In the genomic region with DNA sequence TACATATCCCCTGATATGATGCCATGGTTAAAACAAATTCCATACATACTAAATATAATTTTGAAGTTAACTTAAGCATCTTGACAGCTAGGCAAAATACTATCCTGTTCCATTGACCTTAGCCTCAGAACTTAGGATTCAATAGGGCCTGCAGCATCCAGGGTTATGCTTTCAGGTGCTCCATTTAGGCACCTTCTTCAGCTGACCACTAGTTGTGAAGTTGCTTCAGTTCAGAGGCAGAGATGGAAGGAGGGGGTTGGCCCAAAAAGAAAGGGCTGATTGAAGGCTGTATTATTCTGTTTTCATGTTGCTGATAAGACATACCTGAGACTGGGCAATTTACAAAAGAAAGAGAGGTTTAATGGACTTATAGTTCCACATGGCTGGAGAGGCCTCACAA, we compare ENCODE assay signal across 2 cellular contexts.
TF ChIP-seq lines count a peak whose summit lies in the region.

No MANE protein-coding gene starts in this region.

TF ChIP-seq in HepG2, 621 proteins besides CTCF, POLR2A, EP300 and RAD21 (continues in another document):
- TF ChIP-seq, protein P1, sequence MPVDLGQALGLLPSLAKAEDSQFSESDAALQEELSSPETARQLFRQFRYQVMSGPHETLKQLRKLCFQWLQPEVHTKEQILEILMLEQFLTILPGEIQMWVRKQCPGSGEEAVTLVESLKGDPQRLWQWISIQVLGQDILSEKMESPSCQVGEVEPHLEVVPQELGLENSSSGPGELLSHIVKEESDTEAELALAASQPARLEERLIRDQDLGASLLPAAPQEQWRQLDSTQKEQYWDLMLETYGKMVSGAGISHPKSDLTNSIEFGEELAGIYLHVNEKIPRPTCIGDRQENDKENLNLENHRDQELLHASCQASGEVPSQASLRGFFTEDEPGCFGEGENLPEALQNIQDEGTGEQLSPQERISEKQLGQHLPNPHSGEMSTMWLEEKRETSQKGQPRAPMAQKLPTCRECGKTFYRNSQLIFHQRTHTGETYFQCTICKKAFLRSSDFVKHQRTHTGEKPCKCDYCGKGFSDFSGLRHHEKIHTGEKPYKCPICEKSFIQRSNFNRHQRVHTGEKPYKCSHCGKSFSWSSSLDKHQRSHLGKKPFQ (CRISPR knock-in tag; IDR thresholded peaks at IDR 0.05; ENCODE audit: insufficient replicate concordance), result no peak
- TF ChIP-seq, protein P2, sequence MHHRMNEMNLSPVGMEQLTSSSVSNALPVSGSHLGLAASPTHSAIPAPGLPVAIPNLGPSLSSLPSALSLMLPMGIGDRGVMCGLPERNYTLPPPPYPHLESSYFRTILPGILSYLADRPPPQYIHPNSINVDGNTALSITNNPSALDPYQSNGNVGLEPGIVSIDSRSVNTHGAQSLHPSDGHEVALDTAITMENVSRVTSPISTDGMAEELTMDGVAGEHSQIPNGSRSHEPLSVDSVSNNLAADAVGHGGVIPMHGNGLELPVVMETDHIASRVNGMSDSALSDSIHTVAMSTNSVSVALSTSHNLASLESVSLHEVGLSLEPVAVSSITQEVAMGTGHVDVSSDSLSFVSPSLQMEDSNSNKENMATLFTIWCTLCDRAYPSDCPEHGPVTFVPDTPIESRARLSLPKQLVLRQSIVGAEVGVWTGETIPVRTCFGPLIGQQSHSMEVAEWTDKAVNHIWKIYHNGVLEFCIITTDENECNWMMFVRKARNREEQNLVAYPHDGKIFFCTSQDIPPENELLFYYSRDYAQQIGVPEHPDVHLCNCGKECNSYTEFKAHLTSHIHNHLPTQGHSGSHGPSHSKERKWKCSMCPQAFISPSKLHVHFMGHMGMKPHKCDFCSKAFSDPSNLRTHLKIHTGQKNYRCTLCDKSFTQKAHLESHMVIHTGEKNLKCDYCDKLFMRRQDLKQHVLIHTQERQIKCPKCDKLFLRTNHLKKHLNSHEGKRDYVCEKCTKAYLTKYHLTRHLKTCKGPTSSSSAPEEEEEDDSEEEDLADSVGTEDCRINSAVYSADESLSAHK (CRISPR knock-in tag; IDR thresholded peaks at IDR 0.05; ENCODE audit: borderline replicate concordance), result no peak
- TF ChIP-seq MTF1 (CRISPR knock-in tag; IDR thresholded peaks at IDR 0.05) (no peak), ZZZ3 (CRISPR knock-in tag; IDR thresholded peaks at IDR 0.05; ENCODE audit: borderline replicate concordance) (no peak), HDAC1 (CRISPR knock-in tag; IDR thresholded peaks at IDR 0.05) (no peak), GTF3A (CRISPR knock-in tag; conservative IDR thresholded peaks at IDR 0.05) (no peak), REPIN1 (CRISPR knock-in tag; IDR thresholded peaks at IDR 0.05; ENCODE audit: borderline replicate concordance, low read depth) (no peak), ZNF607 (CRISPR knock-in tag; IDR thresholded peaks at IDR 0.05; ENCODE audit: borderline replicate concordance) (no peak), ZMAT3 (CRISPR knock-in tag; conservative IDR thresholded peaks at IDR 0.05) (no peak), PHF21A (CRISPR knock-in tag; IDR thresholded peaks at IDR 0.05) (no peak)
- TF ChIP-seq, protein P3, sequence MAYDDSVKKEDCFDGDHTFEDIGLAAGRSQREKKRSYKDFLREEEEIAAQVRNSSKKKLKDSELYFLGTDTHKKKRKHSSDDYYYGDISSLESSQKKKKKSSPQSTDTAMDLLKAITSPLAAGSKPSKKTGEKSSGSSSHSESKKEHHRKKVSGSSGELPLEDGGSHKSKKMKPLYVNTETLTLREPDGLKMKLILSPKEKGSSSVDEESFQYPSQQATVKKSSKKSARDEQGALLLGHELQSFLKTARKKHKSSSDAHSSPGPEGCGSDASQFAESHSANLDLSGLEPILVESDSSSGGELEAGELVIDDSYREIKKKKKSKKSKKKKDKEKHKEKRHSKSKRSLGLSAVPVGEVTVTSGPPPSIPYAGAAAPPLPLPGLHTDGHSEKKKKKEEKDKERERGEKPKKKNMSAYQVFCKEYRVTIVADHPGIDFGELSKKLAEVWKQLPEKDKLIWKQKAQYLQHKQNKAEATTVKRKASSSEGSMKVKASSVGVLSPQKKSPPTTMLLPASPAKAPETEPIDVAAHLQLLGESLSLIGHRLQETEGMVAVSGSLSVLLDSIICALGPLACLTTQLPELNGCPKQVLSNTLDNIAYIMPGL (CRISPR knock-in tag; IDR thresholded peaks at IDR 0.05; ENCODE audit: borderline replicate concordance in 1 of 2, low read depth in 1 of 2), result no peak
- TF ChIP-seq, protein P4, sequence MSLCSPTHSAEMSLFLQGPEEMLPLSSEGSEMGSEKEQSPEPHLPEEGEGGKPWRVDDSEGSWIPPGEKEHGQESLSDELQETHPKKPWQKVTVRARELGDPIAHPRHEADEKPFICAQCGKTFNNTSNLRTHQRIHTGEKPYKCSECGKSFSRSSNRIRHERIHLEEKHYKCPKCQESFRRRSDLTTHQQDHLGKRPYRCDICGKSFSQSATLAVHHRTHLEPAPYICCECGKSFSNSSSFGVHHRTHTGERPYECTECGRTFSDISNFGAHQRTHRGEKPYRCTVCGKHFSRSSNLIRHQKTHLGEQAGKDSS (CRISPR knock-in tag; IDR thresholded peaks at IDR 0.05; ENCODE audit: borderline replicate concordance, low read depth), result no peak
- TF ChIP-seq, protein P5, sequence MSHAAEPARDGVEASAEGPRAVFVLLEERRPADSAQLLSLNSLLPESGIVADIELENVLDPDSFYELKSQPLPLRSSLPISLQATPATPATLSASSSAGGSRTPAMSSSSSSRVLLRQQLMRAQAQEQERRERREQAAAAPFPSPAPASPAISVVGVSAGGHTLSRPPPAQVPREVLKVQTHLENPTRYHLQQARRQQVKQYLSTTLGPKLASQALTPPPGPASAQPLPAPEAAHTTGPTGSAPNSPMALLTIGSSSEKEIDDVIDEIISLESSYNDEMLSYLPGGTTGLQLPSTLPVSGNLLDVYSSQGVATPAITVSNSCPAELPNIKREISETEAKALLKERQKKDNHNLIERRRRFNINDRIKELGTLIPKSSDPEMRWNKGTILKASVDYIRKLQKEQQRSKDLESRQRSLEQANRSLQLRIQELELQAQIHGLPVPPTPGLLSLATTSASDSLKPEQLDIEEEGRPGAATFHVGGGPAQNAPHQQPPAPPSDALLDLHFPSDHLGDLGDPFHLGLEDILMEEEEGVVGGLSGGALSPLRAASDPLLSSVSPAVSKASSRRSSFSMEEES (CRISPR knock-in tag; IDR thresholded peaks at IDR 0.05), result no peak
- TF ChIP-seq, protein P6, sequence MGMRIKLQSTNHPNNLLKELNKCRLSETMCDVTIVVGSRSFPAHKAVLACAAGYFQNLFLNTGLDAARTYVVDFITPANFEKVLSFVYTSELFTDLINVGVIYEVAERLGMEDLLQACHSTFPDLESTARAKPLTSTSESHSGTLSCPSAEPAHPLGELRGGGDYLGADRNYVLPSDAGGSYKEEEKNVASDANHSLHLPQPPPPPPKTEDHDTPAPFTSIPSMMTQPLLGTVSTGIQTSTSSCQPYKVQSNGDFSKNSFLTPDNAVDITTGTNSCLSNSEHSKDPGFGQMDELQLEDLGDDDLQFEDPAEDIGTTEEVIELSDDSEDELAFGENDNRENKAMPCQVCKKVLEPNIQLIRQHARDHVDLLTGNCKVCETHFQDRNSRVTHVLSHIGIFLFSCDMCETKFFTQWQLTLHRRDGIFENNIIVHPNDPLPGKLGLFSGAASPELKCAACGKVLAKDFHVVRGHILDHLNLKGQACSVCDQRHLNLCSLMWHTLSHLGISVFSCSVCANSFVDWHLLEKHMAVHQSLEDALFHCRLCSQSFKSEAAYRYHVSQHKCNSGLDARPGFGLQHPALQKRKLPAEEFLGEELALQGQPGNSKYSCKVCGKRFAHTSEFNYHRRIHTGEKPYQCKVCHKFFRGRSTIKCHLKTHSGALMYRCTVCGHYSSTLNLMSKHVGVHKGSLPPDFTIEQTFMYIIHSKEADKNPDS (CRISPR knock-in tag; IDR thresholded peaks at IDR 0.05), result no peak

TF ChIP-seq in HCT116, 20 proteins besides CTCF, POLR2A, EP300 and RAD21 (continued from another document):
- TF ChIP-seq, protein P7, sequence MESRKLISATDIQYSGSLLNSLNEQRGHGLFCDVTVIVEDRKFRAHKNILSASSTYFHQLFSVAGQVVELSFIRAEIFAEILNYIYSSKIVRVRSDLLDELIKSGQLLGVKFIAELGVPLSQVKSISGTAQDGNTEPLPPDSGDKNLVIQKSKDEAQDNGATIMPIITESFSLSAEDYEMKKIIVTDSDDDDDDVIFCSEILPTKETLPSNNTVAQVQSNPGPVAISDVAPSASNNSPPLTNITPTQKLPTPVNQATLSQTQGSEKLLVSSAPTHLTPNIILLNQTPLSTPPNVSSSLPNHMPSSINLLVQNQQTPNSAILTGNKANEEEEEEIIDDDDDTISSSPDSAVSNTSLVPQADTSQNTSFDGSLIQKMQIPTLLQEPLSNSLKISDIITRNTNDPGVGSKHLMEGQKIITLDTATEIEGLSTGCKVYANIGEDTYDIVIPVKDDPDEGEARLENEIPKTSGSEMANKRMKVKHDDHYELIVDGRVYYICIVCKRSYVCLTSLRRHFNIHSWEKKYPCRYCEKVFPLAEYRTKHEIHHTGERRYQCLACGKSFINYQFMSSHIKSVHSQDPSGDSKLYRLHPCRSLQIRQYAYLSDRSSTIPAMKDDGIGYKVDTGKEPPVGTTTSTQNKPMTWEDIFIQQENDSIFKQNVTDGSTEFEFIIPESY (IDR thresholded peaks at IDR 0.05; ENCODE audit: extremely low read depth, insufficient replicate concordance, low read length), result no peak
- TF ChIP-seq ZFX (IDR thresholded peaks at IDR 0.05) (no peak), EGR1 (IDR thresholded peaks at IDR 0.05; ENCODE audit: low read depth) (no peak), POLR2AphosphoS5 (IDR thresholded peaks at IDR 0.05; ENCODE audit: low read depth, low read length) (no peak), CBX3 (IDR thresholded peaks at IDR 0.05; ENCODE audit: low read depth) (no peak), EZH2 (IDR thresholded peaks at IDR 0.05) (no peak), ELF1 (IDR thresholded peaks at IDR 0.05; ENCODE audit: borderline replicate concordance, low read depth) (no peak)
- TF ChIP-seq, protein P8, sequence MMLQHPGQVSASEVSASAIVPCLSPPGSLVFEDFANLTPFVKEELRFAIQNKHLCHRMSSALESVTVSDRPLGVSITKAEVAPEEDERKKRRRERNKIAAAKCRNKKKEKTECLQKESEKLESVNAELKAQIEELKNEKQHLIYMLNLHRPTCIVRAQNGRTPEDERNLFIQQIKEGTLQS (IDR thresholded peaks at IDR 0.05), result no peak
- TF ChIP-seq, protein P9, sequence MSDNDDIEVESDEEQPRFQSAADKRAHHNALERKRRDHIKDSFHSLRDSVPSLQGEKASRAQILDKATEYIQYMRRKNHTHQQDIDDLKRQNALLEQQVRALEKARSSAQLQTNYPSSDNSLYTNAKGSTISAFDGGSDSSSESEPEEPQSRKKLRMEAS (IDR thresholded peaks at IDR 0.05), result no peak
- TF ChIP-seq, protein P10, sequence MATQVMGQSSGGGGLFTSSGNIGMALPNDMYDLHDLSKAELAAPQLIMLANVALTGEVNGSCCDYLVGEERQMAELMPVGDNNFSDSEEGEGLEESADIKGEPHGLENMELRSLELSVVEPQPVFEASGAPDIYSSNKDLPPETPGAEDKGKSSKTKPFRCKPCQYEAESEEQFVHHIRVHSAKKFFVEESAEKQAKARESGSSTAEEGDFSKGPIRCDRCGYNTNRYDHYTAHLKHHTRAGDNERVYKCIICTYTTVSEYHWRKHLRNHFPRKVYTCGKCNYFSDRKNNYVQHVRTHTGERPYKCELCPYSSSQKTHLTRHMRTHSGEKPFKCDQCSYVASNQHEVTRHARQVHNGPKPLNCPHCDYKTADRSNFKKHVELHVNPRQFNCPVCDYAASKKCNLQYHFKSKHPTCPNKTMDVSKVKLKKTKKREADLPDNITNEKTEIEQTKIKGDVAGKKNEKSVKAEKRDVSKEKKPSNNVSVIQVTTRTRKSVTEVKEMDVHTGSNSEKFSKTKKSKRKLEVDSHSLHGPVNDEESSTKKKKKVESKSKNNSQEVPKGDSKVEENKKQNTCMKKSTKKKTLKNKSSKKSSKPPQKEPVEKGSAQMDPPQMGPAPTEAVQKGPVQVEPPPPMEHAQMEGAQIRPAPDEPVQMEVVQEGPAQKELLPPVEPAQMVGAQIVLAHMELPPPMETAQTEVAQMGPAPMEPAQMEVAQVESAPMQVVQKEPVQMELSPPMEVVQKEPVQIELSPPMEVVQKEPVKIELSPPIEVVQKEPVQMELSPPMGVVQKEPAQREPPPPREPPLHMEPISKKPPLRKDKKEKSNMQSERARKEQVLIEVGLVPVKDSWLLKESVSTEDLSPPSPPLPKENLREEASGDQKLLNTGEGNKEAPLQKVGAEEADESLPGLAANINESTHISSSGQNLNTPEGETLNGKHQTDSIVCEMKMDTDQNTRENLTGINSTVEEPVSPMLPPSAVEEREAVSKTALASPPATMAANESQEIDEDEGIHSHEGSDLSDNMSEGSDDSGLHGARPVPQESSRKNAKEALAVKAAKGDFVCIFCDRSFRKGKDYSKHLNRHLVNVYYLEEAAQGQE (IDR thresholded peaks at IDR 0.05; ENCODE audit: low read depth), result no peak
